In genomic region chr1:156748670-156749428, GRCh38 we compare ENCODE assay signal across 8 cellular contexts. TPM values are rescaled to one million over a fixed set of nuclear protein-coding genes. Genes with fewer than 3 reads are reported as not detected.
DNase-seq lines count a peak whose midpoint lies in the region; ATAC-seq, FAIRE-seq and TF ChIP-seq lines count a peak whose summit lies in the region.

No MANE protein-coding gene starts in this region.

- H3K27me3 Mint-ChIP-seq in effector memory CD8-positive, alpha-beta T cell, result no peaks in the 10 kb centered on the region

- peak overlapping the region; percentile 100 for H3K27ac ChIP-seq in SJSA1

- no peak for ATAC-seq in effector memory CD8-positive, alpha-beta T cell (replicated peaks)
- ATAC-seq in GM19324 (IDR thresholded peaks at IDR 0.05; ENCODE audit: low FRiP score, unreplicated experiment), result no peak

- peak overlapping the region; percentile 83 to 91 for H3K4me3 Mint-ChIP-seq in effector memory CD8-positive, alpha-beta T cell

- H3K4me1 ChIP-seq in SJSA1 (replicated peaks) (peaks cover 49% of the 10 kb centered on the region), mucosa of stomach (ENCODE audit: control insufficient read depth, insufficient read depth, low read length) (peaks cover 49% of the 10 kb centered on the region)

- peak overlapping the region; percentile 82 for H3K4me3 ChIP-seq in SJSA1
- peak overlapping the region; percentile 39 for H3K4me3 ChIP-seq in mucosa of stomach (ENCODE audit: low read length)

- peak overlapping the region; percentile 92 for H3K9ac ChIP-seq in mucosa of stomach (ENCODE audit: low read length)

- H3K9me3 ChIP-seq in SJSA1 (replicated peaks), result no peaks in the 10 kb centered on the region
- H3K9me3 ChIP-seq in mucosa of stomach (ENCODE audit: control insufficient read depth, low read length), result no peaks in the 10 kb centered on the region

- H3K27ac Mint-ChIP-seq in effector memory CD8-positive, alpha-beta T cell, result peak overlapping the region; percentile 97 to 98

- H3K36me3 ChIP-seq in SJSA1 (peaks cover 65% of the 10 kb centered on the region), mucosa of stomach (ENCODE audit: control insufficient read depth, insufficient read depth, low read length) (peaks cover 7% of the 10 kb centered on the region)

- no peak for TF ChIP-seq CTCF in GM10266 (IDR thresholded peaks at IDR 0.05; ENCODE audit: control insufficient read depth, insufficient read depth, low read depth, missing control alignments)

- H3K27me3 ChIP-seq in SJSA1 (replicated peaks) (no peaks in the 10 kb centered on the region), mucosa of stomach (ENCODE audit: control insufficient read depth, insufficient read depth, low read length) (no peaks in the 10 kb centered on the region)

- H3K4me1 Mint-ChIP-seq in effector memory CD8-positive, alpha-beta T cell (ENCODE audit: low read depth in 2 of 2), result peaks cover 55 to 57% of the 10 kb centered on the region in 2 donors

- H3K36me3 Mint-ChIP-seq in effector memory CD8-positive, alpha-beta T cell (ENCODE audit: insufficient read depth), result peaks cover 46% of the 10 kb centered on the region

- no peak for FAIRE-seq in frontal cortex (lab: Jason Lieb, UNC)

- H3K9me3 Mint-ChIP-seq in effector memory CD8-positive, alpha-beta T cell, result no peaks in the 10 kb centered on the region

- DNase-seq in activated effector memory CD4-positive, alpha-beta T cell treated with anti-CD3 and anti-CD28 coated beads, Interleukin-2, amount 50 U/mL, for 16 hours, result peak; percentile 73
- DNase-seq in activated effector memory CD4-positive, alpha-beta T cell treated with Interleukin-2 at 50 U/mL for 16 hours, result no peak
- DNase-seq in SJSA1 (ENCODE audit: low read depth in 1 of 2, low spot score in 2 of 2) (peak; percentile 56 to 59), frontal cortex (ENCODE audit: low spot score in 2 of 2) (no peak), GM10266 (ENCODE audit: extremely low spot score) (no peak)
- DNase-seq in effector memory CD8-positive, alpha-beta T cell, result no peak

RNA-seq across cellular contexts. Expression of gene HDGF, which starts 2.6 kb away (rescaled TPM):
- total RNA-seq in SJSA1 (2014; rRNA removed; shearing (Covaris generic)), result 324 and 387 TPM in 2 replicates
- total RNA-seq in frontal cortex, result 63.6 TPM

RNA-seq across cellular contexts. Expression of gene MRPL24, which starts 8.0 kb away (rescaled TPM):
- 70.0 and 126 TPM in 2 replicates for total RNA-seq in SJSA1 (2014; rRNA removed; shearing (Covaris generic))
- total RNA-seq in frontal cortex, result 14.7 TPM

RNA-seq across cellular contexts. Expression of gene PRCC, which starts 18.5 kb away (rescaled TPM):
- 36.9 and 37.3 TPM in 2 replicates for total RNA-seq in SJSA1 (2014; rRNA removed; shearing (Covaris generic))
- total RNA-seq in frontal cortex, result 14.3 TPM

RNA-seq across cellular contexts. Expression of gene ISG20L2, which starts 20.3 kb away (rescaled TPM):
- total RNA-seq in SJSA1 (2014; rRNA removed; shearing (Covaris generic)), result 13.8 and 21.5 TPM in 2 replicates
- 7.3 TPM for total RNA-seq in frontal cortex

RNA-seq across cellular contexts. Expression of gene METTL25B, which starts 20.6 kb away (rescaled TPM):
- 6.4 and 6.5 TPM in 2 replicates for total RNA-seq in SJSA1 (2014; rRNA removed; shearing (Covaris generic))
- 5.7 TPM for total RNA-seq in frontal cortex

Comparison
In these comparisons a context has a peak if more than half of its experiments do, and no peak if none do; other contexts are left out.
1. DNase-seq: peak in activated effector memory CD4-positive, alpha-beta T cell treated with anti-CD3 and anti-CD28 coated beads, Interleukin-2, amount 50 U/mL, for 16 hours (single experiment) and SJSA1 (2 of 2); none in activated effector memory CD4-positive, alpha-beta T cell treated with Interleukin-2 at 50 U/mL for 16 hours (single experiment), effector memory CD8-positive, alpha-beta T cell (0 of 3), frontal cortex (0 of 2) and GM10266 (single experiment).